16 cellular contexts compared by ENCODE assay signal in the genomic region with DNA sequence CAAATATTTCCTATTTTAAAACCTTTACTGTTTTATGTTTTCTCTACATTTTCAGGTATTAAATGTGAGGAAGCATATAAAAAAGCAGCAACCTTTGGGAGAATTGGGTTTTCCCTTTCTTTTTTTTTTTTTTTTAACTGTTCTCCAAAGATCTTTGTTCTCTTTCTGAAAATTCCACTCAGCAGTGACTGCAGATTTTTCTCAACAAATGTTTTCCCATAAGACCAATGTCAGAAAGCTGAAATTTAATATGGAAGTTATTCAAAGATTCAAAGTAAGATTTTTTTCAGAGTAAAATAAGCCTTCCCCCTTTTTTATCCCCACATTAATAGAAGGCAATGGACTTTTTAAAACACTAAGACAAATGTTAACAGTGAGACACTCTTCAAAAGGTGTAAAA.
"Had no signal": no experiment of that assay in that cellular context is flagged by ENCODE, and none has a peak within 500 bp of the region (broad histone marks: within the 10 kb centered on the region; RNA-seq: fewer than 3 reads in every experiment).

No MANE protein-coding gene starts in this region.

- ATAC-seq: body of pancreas had no signal

- H3K9ac ChIP-seq: neural progenitor cell, parathyroid adenoma had no signal

- H3K27me3 ChIP-seq: body of pancreas, left lung, neural progenitor cell, tibial artery, uterus had no signal

- H3K4me3 ChIP-seq: body of pancreas, left lung, neural progenitor cell, skin epidermis, tibial artery, uterus had no signal

- H3K4me1 ChIP-seq: parathyroid adenoma, uterus had no signal

- H3K27me3 Mint-ChIP-seq: activated CD4-positive, alpha-beta T cell treated with anti-CD3 and anti-CD28 coated beads, Interleukin-2, amount 10 ng/mL, durations not matched to agents 7 days and 5 days; dendritic cell treated with granulocyte-macrophage colony-stimulating factor and Interleukin-4, amounts not matched to agents 40 ng/mL and 50 ng/mL, for 4 days had no signal

- H3K4me3 Mint-ChIP-seq: activated B cell treated with CpG ODN at 0.5 μM for 24 hours; activated CD4-positive, alpha-beta T cell treated with anti-CD3 and anti-CD28 coated beads, Interleukin-2, amount 10 ng/mL, durations not matched to agents 7 days and 5 days; activated naive CD4-positive, alpha-beta T cell treated with anti-CD3 and anti-CD28 coated beads for 36 hours; dendritic cell treated with granulocyte-macrophage colony-stimulating factor and Interleukin-4, amounts not matched to agents 40 ng/mL and 50 ng/mL, for 4 days; neural progenitor cell had no signal

- H3K27ac Mint-ChIP-seq: activated B cell treated with CpG ODN at 0.5 μM for 24 hours; activated CD4-positive, alpha-beta T cell treated with anti-CD3 and anti-CD28 coated beads, Interleukin-2, amount 10 ng/mL, durations not matched to agents 7 days and 5 days; activated naive CD4-positive, alpha-beta T cell treated with anti-CD3 and anti-CD28 coated beads for 36 hours; dendritic cell treated with granulocyte-macrophage colony-stimulating factor and Interleukin-4, amounts not matched to agents 40 ng/mL and 50 ng/mL, for 4 days; neural progenitor cell had no signal

- H3K36me3 ChIP-seq: left lung, neural progenitor cell, tibial artery, uterus had no signal

- H3K9me3 ChIP-seq: body of pancreas, left lung, tibial artery, uterus had no signal

- DNase-seq: activated B cell treated with CpG ODN at 0.5 μM for 24 hours; activated CD4-positive, alpha-beta T cell treated with anti-CD3 and anti-CD28 coated beads, Interleukin-2, amount 10 ng/mL, durations not matched to agents 7 days and 5 days; activated CD8-positive, alpha-beta memory T cell treated with anti-CD3 and anti-CD28 coated beads for 24 hours; activated naive CD4-positive, alpha-beta T cell treated with anti-CD3 and anti-CD28 coated beads for 36 hours; body of pancreas; cerebellar nuclear complex; erythroblast; left lung; retina; T-helper 2 cell; tibial artery; uterus had no signal

- H3K27ac ChIP-seq: body of pancreas, neural progenitor cell, parathyroid adenoma, tibial artery, uterus had no signal

- H3K4me1 Mint-ChIP-seq: neural progenitor cell had no signal

- H3K9me3 Mint-ChIP-seq: activated B cell treated with CpG ODN at 0.5 μM for 24 hours; activated CD4-positive, alpha-beta T cell treated with anti-CD3 and anti-CD28 coated beads, Interleukin-2, amount 10 ng/mL, durations not matched to agents 7 days and 5 days; activated naive CD4-positive, alpha-beta T cell treated with anti-CD3 and anti-CD28 coated beads for 36 hours; dendritic cell treated with granulocyte-macrophage colony-stimulating factor and Interleukin-4, amounts not matched to agents 40 ng/mL and 50 ng/mL, for 4 days; neural progenitor cell had no signal

- H2AFZ ChIP-seq: neural progenitor cell, parathyroid adenoma had no signal

- H3K4me2 ChIP-seq: neural progenitor cell had no signal
